8 cellular contexts compared by ENCODE assay signal in the genomic region with DNA sequence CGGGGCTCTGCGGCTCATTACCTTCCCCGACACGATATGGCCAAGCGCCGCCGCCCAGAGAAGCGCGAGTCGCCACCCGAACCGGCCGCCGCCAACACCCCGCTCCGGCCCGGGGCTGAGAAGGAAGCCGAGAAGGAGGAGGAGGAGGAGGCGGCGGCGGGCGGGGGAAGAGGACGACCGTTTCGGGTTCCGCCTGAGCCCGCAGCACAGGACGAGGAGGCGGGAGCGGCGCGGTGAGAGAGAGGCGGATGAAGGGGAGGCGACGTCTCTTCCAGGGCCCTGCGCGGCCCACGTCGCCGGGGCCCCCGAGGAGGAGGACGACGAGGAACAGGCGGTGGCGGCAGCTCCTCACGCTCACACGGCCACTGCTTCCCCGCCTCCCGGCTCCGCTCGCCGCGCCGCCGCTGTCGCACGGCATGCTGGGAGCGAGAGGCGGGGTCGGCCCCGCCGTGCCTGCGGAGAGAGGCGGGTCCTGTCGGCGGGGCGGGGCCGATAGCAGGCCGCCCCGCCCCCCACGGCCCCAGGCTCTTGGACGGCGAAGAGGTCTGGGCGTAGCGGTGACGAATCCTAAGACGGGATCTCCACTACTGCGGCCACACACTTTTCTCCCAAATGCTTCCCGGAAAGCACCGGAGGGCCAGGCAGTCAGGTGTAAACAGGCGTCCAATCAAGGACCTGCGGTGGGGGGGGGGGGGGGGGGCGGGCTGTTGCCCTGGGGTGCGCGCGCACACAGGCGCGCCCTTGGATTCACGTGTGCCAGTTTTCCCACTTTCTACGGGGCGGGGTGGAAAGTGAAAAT.
DNase-seq lines count a peak whose midpoint lies in the region; ATAC-seq and TF ChIP-seq lines count a peak whose summit lies in the region.

No MANE protein-coding gene starts in this region.

- peaks cover 3 to 29% of the 10 kb centered on the region in 2 experiments for H3K79me1 ChIP-seq in IMR-90 (ENCODE audit: low read depth in 1 of 2, low read length in 2 of 2)

- peak overlapping the region; percentile 71 for H3K56ac ChIP-seq in IMR-90 (ENCODE audit: extremely low read depth, insufficient read depth, low read length)

- no peaks in the 10 kb centered on the region for H3K27me3 ChIP-seq in IMR-90 (ENCODE audit: control insufficient read depth, insufficient read depth, low read length)

- CTCF ChIA-PET in IMR-90 (lab: Yijun Ruan, JAX): interaction anchor here (0.6 kb wide), 1 partner anchor 52 kb away, joined by 6 read pairs; no protein-coding TSS in a partner anchor

- peak overlapping the region; percentile 86 for H2AFZ ChIP-seq in IMR-90 (replicated peaks; ENCODE audit: low read length, poor library complexity)

- no peaks in the 10 kb centered on the region for H3K27me3 Mint-ChIP-seq in natural killer cell treated with Interleukin-12 subunit alpha and Interleukin-12 subunit beta and Interleukin-15 and Interleukin-18, amount 100 ng/mL, for 72 hours

- no peaks in the 10 kb centered on the region for H3K9me1 ChIP-seq in IMR-90 (ENCODE audit: insufficient read depth, low read length)

- H4K8ac ChIP-seq in IMR-90 (ENCODE audit: low read depth in 2 of 2, low read length in 2 of 2): peak overlapping the region in 1 of 2 experiments; percentile 93; a peak in 2 of 4 replicates

- peak overlapping the region; percentile 16; the same call in 1 of the 2 replicates for H3K23ac ChIP-seq in IMR-90 (ENCODE audit: low read depth, low read length)

- TF ChIP-seq RAD21 in IMR-90 (IDR thresholded peaks at IDR 0.05; ENCODE audit: low read length): no peak

- peak overlapping the region; percentile 68; the same call in 1 of the 2 replicates for H2BK20ac ChIP-seq in IMR-90 (ENCODE audit: low read depth, low read length)

- peak overlapping the region; percentile 73 for H3K4me3 Mint-ChIP-seq in natural killer cell treated with Interleukin-12 subunit alpha and Interleukin-12 subunit beta and Interleukin-15 and Interleukin-18, amount 100 ng/mL, for 72 hours

- intact Hi-C loops in IMR-90 (cut with micrococcal nuclease): no loop called here

- no peaks in the 10 kb centered on the region for H3K4me1 ChIP-seq in IMR-90 (ENCODE audit: control insufficient read depth, insufficient read depth, low read length)

- peak; percentile 63 for ATAC-seq in GM21529 (IDR thresholded peaks at IDR 0.05; ENCODE audit: unreplicated experiment)
- ATAC-seq in IMR-90 (ENCODE audit: low read depth): peak; percentile 97
- ATAC-seq in natural killer cell treated with Interleukin-12 subunit alpha and Interleukin-12 subunit beta and Interleukin-15 and Interleukin-18, amount 100 ng/mL, for 72 hours: peak; percentile 90 to 96

- dilution Hi-C loops in IMR-90 (cut with HindIII; ENCODE audit: low sequenced_read_pairs, unreplicated experiment): no loop called here

- peaks cover 16 to 23% of the 10 kb centered on the region in 2 donors for H3K4me1 Mint-ChIP-seq in natural killer cell treated with Interleukin-12 subunit alpha and Interleukin-12 subunit beta and Interleukin-15 and Interleukin-18, amount 100 ng/mL, for 72 hours (ENCODE audit: low read depth in 2 of 2)

- H3K4me2 ChIP-seq in IMR-90 (ENCODE audit: low read depth, low read length): peak overlapping the region; percentile 90

- peak overlapping the region; percentile 85; the same call in 1 of the 2 replicates for H3K14ac ChIP-seq in IMR-90 (replicated peaks; ENCODE audit: low read depth, low read length)

- peak overlapping the region; percentile 86 for H2BK5ac ChIP-seq in IMR-90 (ENCODE audit: low read depth, low read length, poor library complexity, severe bottlenecking)

- TF ChIP-seq POLR2A in IMR-90 (IDR thresholded peaks at IDR 0.05; ENCODE audit: low read depth, low read length): peak; percentile 77

- H2AK5ac ChIP-seq in IMR-90 (ENCODE audit: low read depth, low read length): peak overlapping the region; percentile 82; the same call in 1 of the 2 replicates

- peak overlapping the region; percentile 81; the same call in 1 of the 2 replicates for H3K4ac ChIP-seq in IMR-90 (ENCODE audit: low read depth, low read length)

- H3K9me3 Mint-ChIP-seq in natural killer cell treated with Interleukin-12 subunit alpha and Interleukin-12 subunit beta and Interleukin-15 and Interleukin-18, amount 100 ng/mL, for 72 hours: no peaks in the 10 kb centered on the region

- TF ChIP-seq CTCF in IMR-90 (conservative IDR thresholded peaks at IDR 0.05; ENCODE audit: low read depth, low read length) (no peak), fibroblast of the aortic adventitia (IDR thresholded peaks at IDR 0.05; ENCODE audit: insufficient read depth, low read length) (no peak)

- H2BK120ac ChIP-seq in IMR-90 (ENCODE audit: low read depth, low read length): no peak overlapping the region; the same call in 1 of the 2 replicates

- H3K4me3 ChIP-seq in IMR-90 (ENCODE audit: insufficient read depth, low read depth, low read length) (peak overlapping the region; percentile 77), fibroblast of the aortic adventitia (ENCODE audit: low read depth, low read length) (peak overlapping the region; percentile 71)

- peaks cover 38% of the 10 kb centered on the region for H4K20me1 ChIP-seq in IMR-90 (ENCODE audit: insufficient read depth, low read length)

- H3K36me3 ChIP-seq in IMR-90 (ENCODE audit: control insufficient read depth, insufficient read depth, low read length): no peaks in the 10 kb centered on the region

- H2BK15ac ChIP-seq in IMR-90 (ENCODE audit: low read depth, low read length): no peak overlapping the region

- POLR2A ChIA-PET in IMR-90 (lab: Charles Lee; ENCODE audit: unreplicated experiment): no interaction called here

- no peak overlapping the region for H3K18ac ChIP-seq in IMR-90 (ENCODE audit: low read depth, low read length)

- no peaks in the 10 kb centered on the region for H3K9me3 ChIP-seq in IMR-90 (ENCODE audit: control insufficient read depth, insufficient read depth, low read length)

- H3K27ac ChIP-seq in IMR-90 (ENCODE audit: insufficient read depth, low read length): peak overlapping the region; percentile 84

- H2AK9ac ChIP-seq in IMR-90 (replicated peaks; ENCODE audit: low read depth, low read length, poor library complexity): peak overlapping the region; percentile 72

- H3K9ac ChIP-seq in IMR-90 (ENCODE audit: low read depth, low read length): peak overlapping the region; percentile 82

- H4K91ac ChIP-seq in IMR-90 (ENCODE audit: insufficient read depth, low read depth, low read length): peak overlapping the region; percentile 33; the same call in 1 of the 2 replicates

- 0% methylated on average over 60 of the region's 91 CpGs; no CpG with 5 or more reads in 1 of the 2 experiments for WGBS in IMR-90 (ENCODE audit: extremely low coverage in 2 of 2, insufficient read length in 1 of 2), 2 experiments

- in situ Hi-C loops in IMR-90 (cut with MboI; ENCODE audit: low sequenced_read_pairs): no loop called here

- peak; percentile 76 for DNase-seq in DMS79 (lab: John Stamatoyannopoulos, UW)
- peak; percentile 97 for DNase-seq in IMR-90
- DNase-seq in RKO (ENCODE audit: low spot score): peak; percentile 96
- peak; percentile 84 for DNase-seq in activated effector memory CD4-positive, alpha-beta T cell treated with Interleukin-2 at 50 U/mL for 16 hours
- peak; percentile 96 for DNase-seq in fibroblast of the aortic adventitia (ENCODE audit: low read depth)
- peak; percentile 95 for DNase-seq in natural killer cell treated with Interleukin-12 subunit alpha and Interleukin-12 subunit beta and Interleukin-15 and Interleukin-18, amount 100 ng/mL, for 72 hours (ENCODE audit: low spot score)
- peak; percentile 79 to 98 (median 90) for DNase-seq in stimulated activated naive CD4-positive, alpha-beta T cell (lab: John Stamatoyannopoulos, UW)

- no peak overlapping the region for H4K5ac ChIP-seq in IMR-90 (ENCODE audit: low read depth, low read length)

- BruUV-seq in IMR-90 (replicated peaks; lab: Mats Ljungman, UMichigan): no TSS peak

- H3K36me3 Mint-ChIP-seq in natural killer cell treated with Interleukin-12 subunit alpha and Interleukin-12 subunit beta and Interleukin-15 and Interleukin-18, amount 100 ng/mL, for 72 hours: no peaks in the 10 kb centered on the region

- H3K27ac Mint-ChIP-seq in natural killer cell treated with Interleukin-12 subunit alpha and Interleukin-12 subunit beta and Interleukin-15 and Interleukin-18, amount 100 ng/mL, for 72 hours: peak overlapping the region; percentile 76 to 83

TF ChIP-seq in IMR-90, 13 proteins besides CTCF, POLR2A, EP300 and RAD21:
- TF ChIP-seq MAZ (IDR thresholded peaks at IDR 0.05; ENCODE audit: borderline replicate concordance, low read depth, low read length): peak; percentile 63; the same call in 1 of the 2 replicates
- TF ChIP-seq MAFK (IDR thresholded peaks at IDR 0.05; ENCODE audit: low read depth, low read length): no peak
- peak; percentile 74 for TF ChIP-seq USF2 (IDR thresholded peaks at IDR 0.05; ENCODE audit: low read depth, low read length)
- no peak for TF ChIP-seq CHD1 (IDR thresholded peaks at IDR 0.05; ENCODE audit: low read depth, low read length)
- peak; percentile 83; the same call in 1 of the 2 replicates for TF ChIP-seq MXI1 (IDR thresholded peaks at IDR 0.05; ENCODE audit: borderline replicate concordance, low read depth, low read length)
- no peak for TF ChIP-seq RFX5 (IDR thresholded peaks at IDR 0.05; ENCODE audit: low read depth, low read length)
- no peak for TF ChIP-seq CEBPB (IDR thresholded peaks at IDR 0.05; ENCODE audit: low read depth, low read length)

Comparison
In these comparisons a context has a peak if more than half of its experiments do, and no peak if none do; other contexts are left out.
1. Peak in every context shown above with its lines: DNase-seq, ATAC-seq, H3K4me3 ChIP-seq and H3K27ac ChIP-seq.